In the genomic region with DNA sequence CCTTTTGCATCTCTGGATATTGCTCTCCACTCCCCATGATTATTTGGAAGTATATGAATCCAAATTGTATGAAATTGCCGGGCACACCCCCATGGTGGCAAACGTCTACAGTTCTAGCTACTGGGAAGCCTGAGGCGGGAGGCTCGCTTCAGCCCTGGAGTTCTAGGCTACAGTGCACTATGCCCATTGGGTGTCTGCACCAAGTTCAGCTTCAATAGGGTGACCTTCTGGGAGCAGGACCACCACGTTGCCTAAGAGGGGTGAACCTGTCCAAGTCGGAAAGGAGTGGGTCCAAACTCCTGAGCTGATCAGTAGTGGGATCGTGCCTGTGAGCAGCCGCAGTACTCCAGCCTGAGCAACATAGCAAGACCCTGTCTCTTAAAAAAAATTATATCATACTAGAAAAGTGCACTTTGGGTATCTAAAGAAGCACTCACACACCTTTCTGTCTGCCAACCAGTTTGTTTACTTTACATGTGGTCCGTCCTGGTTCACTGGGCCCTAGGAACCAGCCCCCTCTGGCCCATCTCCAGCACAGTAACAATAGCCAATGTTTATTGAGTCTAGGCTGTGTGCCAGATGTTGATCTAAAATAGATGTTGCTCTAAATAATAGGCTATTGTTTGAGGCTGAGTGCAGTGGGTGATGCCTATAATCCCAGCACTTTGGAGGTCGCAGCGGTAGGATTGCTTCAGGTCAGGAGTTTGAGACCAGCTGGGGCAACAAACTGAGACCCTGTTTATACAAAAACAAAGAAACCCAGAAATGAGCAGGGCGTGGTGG, we compare ENCODE assay signal across 10 cellular contexts. TPM values are rescaled to one million over a fixed set of nuclear protein-coding genes. Genes with fewer than 3 reads are reported as not detected.
DNase-seq lines count a peak whose midpoint lies in the region; ATAC-seq and TF ChIP-seq lines count a peak whose summit lies in the region.
"Had no signal": no experiment of that assay in that cellular context is flagged by ENCODE, and none has a peak within 500 bp of the region (broad histone marks: within the 10 kb centered on the region; RNA-seq: fewer than 3 reads in every experiment).

No MANE protein-coding gene starts in this region.

- no peak overlapping the region for H3K27ac Mint-ChIP-seq in MCF 10A (ENCODE audit: low read depth, unreplicated experiment)
- H3K27ac Mint-ChIP-seq: stimulated activated naive CD8-positive, alpha-beta T cell treated with anti-CD3 and anti-CD28 coated beads, Interleukin-15, Interleukin-2, amounts not matched to agents 100 ng/mL and 50 ng/mL, for 24 hours had no signal

- H3K36me3 ChIP-seq in left lung (no peaks in the 10 kb centered on the region), smooth muscle cell (ENCODE audit: low read depth) (no peaks in the 10 kb centered on the region), spleen (no peaks in the 10 kb centered on the region)
- H3K36me3 ChIP-seq: sigmoid colon had no signal

- no peaks in the 10 kb centered on the region for H3K9me3 Mint-ChIP-seq in MCF 10A (ENCODE audit: unreplicated experiment)
- H3K9me3 Mint-ChIP-seq: stimulated activated naive CD8-positive, alpha-beta T cell treated with anti-CD3 and anti-CD28 coated beads, Interleukin-15, Interleukin-2, amounts not matched to agents 100 ng/mL and 50 ng/mL, for 24 hours had no signal

- H3K4me2 ChIP-seq in smooth muscle cell = no peak overlapping the region

- ATAC-seq in left lung (no peak), GM19395 (IDR thresholded peaks at IDR 0.05; ENCODE audit: unreplicated experiment) (no peak)

- TF ChIP-seq CTCF in MCF 10A (IDR thresholded peaks at IDR 0.05; ENCODE audit: unreplicated experiment) (no peak), left lung (IDR thresholded peaks at IDR 0.05) (no peak), smooth muscle cell (IDR thresholded peaks at IDR 0.05; ENCODE audit: borderline replicate concordance, insufficient read depth, poor library complexity, severe bottlenecking) (no peak), spleen (IDR thresholded peaks at IDR 0.05 in 8 of 11, conservative IDR thresholded peaks at IDR 0.05 in 3 of 11) (no peak)

- intact Hi-C loops in MCF 10A (cut with micrococcal nuclease) = no loop called here
- intact Hi-C loops in left lung (cut with DNase I) = no loop called here
- intact Hi-C loops in posterior vena cava (cut with DNase I) = no loop called here
- intact Hi-C loops in spleen (cut with DNase I; ENCODE audit: low total_unique reads) = no loop called here

- H3K27ac ChIP-seq in left lung (peak overlapping the region; percentile 19 to 57), smooth muscle cell (ENCODE audit: low read depth) (no peak overlapping the region), spleen (peak overlapping the region in 1 of 8 donors; percentile 22)
- H3K27ac ChIP-seq: sigmoid colon had no signal

- H3K79me2 ChIP-seq in smooth muscle cell (ENCODE audit: low read depth) = no peaks in the 10 kb centered on the region

- H3K9ac ChIP-seq in smooth muscle cell (ENCODE audit: low read depth) = no peak overlapping the region

- peaks cover 0 to 6% of the 10 kb centered on the region in 2 donors for H3K4me1 ChIP-seq in left lung
- H3K4me1 ChIP-seq in smooth muscle cell (ENCODE audit: low read depth) = no peaks in the 10 kb centered on the region
- no peaks in the 10 kb centered on the region for H3K4me1 ChIP-seq in spleen

- H3K9me3 ChIP-seq in left lung (no peaks in the 10 kb centered on the region), smooth muscle cell (replicated peaks; ENCODE audit: low read depth) (no peaks in the 10 kb centered on the region), spleen (no peaks in the 10 kb centered on the region)
- H3K9me3 ChIP-seq: sigmoid colon had no signal

- H3K27me3 ChIP-seq in left lung (no peaks in the 10 kb centered on the region), smooth muscle cell (ENCODE audit: low read depth) (peaks cover 2% of the 10 kb centered on the region), spleen (replicated peaks in 1 of 7) (no peaks in the 10 kb centered on the region)
- H3K27me3 ChIP-seq: sigmoid colon had no signal

- no TSS peak for BruUV-seq in MCF 10A (replicated peaks; lab: Mats Ljungman, UMichigan)

- no peaks in the 10 kb centered on the region for H3K36me3 Mint-ChIP-seq in MCF 10A (ENCODE audit: insufficient read depth, unreplicated experiment)

- peaks cover 30% of the 10 kb centered on the region for H3K27me3 Mint-ChIP-seq in MCF 10A (ENCODE audit: insufficient read depth, unreplicated experiment)
- H3K27me3 Mint-ChIP-seq: stimulated activated naive CD8-positive, alpha-beta T cell treated with anti-CD3 and anti-CD28 coated beads, Interleukin-15, Interleukin-2, amounts not matched to agents 100 ng/mL and 50 ng/mL, for 24 hours had no signal

- DNase-seq in COLO829 (ENCODE audit: low spot score) (peak; percentile 19), NCI-H2081 (lab: John Stamatoyannopoulos, UW) (peak; percentile 89 to 97), MCF 10A (ENCODE audit: unreplicated experiment) (peak; percentile 61), left lung (no peak), posterior vena cava (ENCODE audit: low spot score) (no peak), smooth muscle cell (lab: John Stamatoyannopoulos, UW; ENCODE audit: unreplicated experiment) (no peak), spleen (no peak)
- DNase-seq: sigmoid colon had no signal

- H3K4me1 Mint-ChIP-seq in MCF 10A (ENCODE audit: insufficient read depth, unreplicated experiment) = no peaks in the 10 kb centered on the region

- CTCF ChIA-PET in MCF 10A (lab: Yijun Ruan, JAX) = interaction anchor here (0.6 to 1.2 kb wide), 3 partner anchors 10 to 154 kb away, joined by 3 to 5 read pairs (median 4); no protein-coding TSS in a partner anchor

- no peak overlapping the region for H3K4me3 ChIP-seq in left lung
- H3K4me3 ChIP-seq in smooth muscle cell = no peak overlapping the region
- no peak overlapping the region for H3K4me3 ChIP-seq in spleen
- H3K4me3 ChIP-seq: sigmoid colon had no signal

- POLR2A ChIA-PET in MCF 10A (lab: Yijun Ruan, JAX) = no interaction called here

- H3F3A ChIP-seq in smooth muscle cell (ENCODE audit: low read depth) = no peaks in the 10 kb centered on the region

- 92% methylated on average over 12 of the region's 12 CpGs for WGBS in smooth muscle cell (ENCODE audit: low lambda C conversion rate)
- WGBS in spleen, 5 donors = 82 to 84% (median 83%) methylated on average over 12 of the region's 12 CpGs

- H4K20me1 ChIP-seq in smooth muscle cell (ENCODE audit: low read depth) = no peaks in the 10 kb centered on the region

- no peak for TF ChIP-seq POLR2A in spleen (IDR thresholded peaks at IDR 0.05)

- H2AFZ ChIP-seq in smooth muscle cell (ENCODE audit: low read depth) = no peak overlapping the region

- H3K4me3 Mint-ChIP-seq in MCF 10A (ENCODE audit: unreplicated experiment) = no peak overlapping the region
- H3K4me3 Mint-ChIP-seq: stimulated activated naive CD8-positive, alpha-beta T cell treated with anti-CD3 and anti-CD28 coated beads, Interleukin-15, Interleukin-2, amounts not matched to agents 100 ng/mL and 50 ng/mL, for 24 hours had no signal

RNA-seq across cellular contexts. Expression of a gene that starts 16.4 kb away (rescaled TPM):
- total RNA-seq in MCF 10A (2022) (37.6 and 48.1 TPM in 2 replicates), left lung (10 to 100 TPM; 57.0 to 67.1 TPM), posterior vena cava (10 to 100 TPM; 62.3 to 65.0 TPM), smooth muscle cell (37.0 and 40.1 TPM in 2 replicates), spleen (10 to 100 TPM; 55.0 to 85.8 (median 63.6) TPM)
- polyA plus RNA-seq in smooth muscle cell (38.8 and 45.1 TPM in 2 replicates), spleen (100 to 1,000 TPM in 1 of 3 donors, 10 to 100 TPM in 2; 55.3 to 103 (median 72.4) TPM)

RNA-seq across cellular contexts. Expression of a gene that starts 24.9 kb away (rescaled TPM):
- total RNA-seq in MCF 10A (2022) (27.4 and 35.7 TPM in 2 replicates), left lung (10 to 100 TPM; 46.0 to 70.1 TPM), posterior vena cava (10 to 100 TPM; 43.7 to 45.0 TPM), smooth muscle cell (20.9 and 30.0 TPM in 2 replicates), spleen (100 to 1,000 TPM in 2 of 7 donors, 10 to 100 TPM in 5; 51.0 to 141 (median 54.4) TPM)
- polyA plus RNA-seq in smooth muscle cell (51.7 and 56.8 TPM in 2 replicates), spleen (100 to 1,000 TPM in 2 of 3 donors, 10 to 100 TPM in 1; 56.3 to 124 (median 112) TPM)

RNA-seq across cellular contexts. Expression of a gene that starts 32.9 kb away (rescaled TPM):
- total RNA-seq in MCF 10A (2022) (82.1 and 83.0 TPM in 2 replicates), left lung (10 to 100 TPM; 56.5 to 67.9 TPM), posterior vena cava (10 to 100 TPM; 57.6 to 80.8 TPM), smooth muscle cell (41.7 and 48.1 TPM in 2 replicates), spleen (100 to 1,000 TPM in 1 of 7 donors, 10 to 100 TPM in 6; 68.2 to 115 (median 85.3) TPM)
- polyA plus RNA-seq in smooth muscle cell (82.8 and 98.4 TPM in 2 replicates), spleen (10 to 100 TPM; 25.8 to 43.0 (median 25.9) TPM)

RNA-seq across cellular contexts. Expression of a gene that starts 57.7 kb away (rescaled TPM):
- total RNA-seq in MCF 10A (2022) (4.9 TPM in 2 replicates), left lung (100 to 1,000 TPM in 1 of 2 donors, 10 to 100 TPM in 1; 77.3 to 107 TPM), posterior vena cava (10 to 100 TPM; 62.9 to 64.2 TPM), smooth muscle cell (9.8 and 15.9 TPM in 2 replicates), spleen (100 to 1,000 TPM; 167 to 308 (median 255) TPM)
- polyA plus RNA-seq in smooth muscle cell (63.8 and 67.6 TPM in 2 replicates), spleen (100 to 1,000 TPM; 269 to 423 (median 327) TPM)

Comparison
In these comparisons a context has a peak if more than half of its experiments do, and no peak if none do; other contexts are left out.
1. DNase-seq: peak in COLO829 (single experiment), NCI-H2081 (2 of 2) and MCF 10A (single experiment); none in left lung (0 of 2), posterior vena cava (single experiment), smooth muscle cell (single experiment) and spleen (single experiment).